Comparison of ENCODE assay signal across 18 cellular contexts in the genomic region with DNA sequence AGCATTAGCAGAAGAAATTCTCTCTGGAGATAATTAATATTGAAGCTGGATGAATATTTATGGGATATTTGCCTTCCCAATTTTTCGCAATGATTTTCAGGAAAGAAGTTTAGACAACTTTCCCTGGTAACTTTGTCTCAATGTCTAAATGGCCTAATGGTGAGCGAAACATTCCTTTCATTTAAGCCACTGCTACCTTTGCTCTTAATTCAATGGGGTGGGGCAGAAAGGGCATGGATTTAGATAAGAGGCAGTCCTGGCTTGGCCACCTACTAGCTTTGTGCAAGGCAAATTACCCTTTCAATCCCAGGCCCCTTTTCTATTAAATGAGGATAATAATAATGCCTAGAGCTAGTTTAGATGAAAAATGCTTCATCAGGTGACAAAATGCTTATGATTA. TPM values are rescaled to one million over a fixed set of nuclear protein-coding genes. Genes with fewer than 3 reads are reported as not detected.
DNase-seq lines count a peak whose midpoint lies in the region; ATAC-seq and TF ChIP-seq lines count a peak whose summit lies in the region.
"Had no signal": no experiment of that assay in that cellular context is flagged by ENCODE, and none has a peak within 500 bp of the region (broad histone marks: within the 10 kb centered on the region; RNA-seq: fewer than 3 reads in every experiment).

No MANE protein-coding gene starts in this region.

- peak overlapping the region; percentile 55 to 83 for H3K9ac ChIP-seq in liver (ENCODE audit: low read depth in 1 of 2, low read length in 2 of 2)
- H3K9ac ChIP-seq: SK-N-SH had no signal

- H3K4me3 ChIP-seq in Caco-2 (ENCODE audit: low read depth, low read length) (no peak overlapping the region), Panc1 (ENCODE audit: low read depth in 2 of 2, low read length in 2 of 2) (no peak overlapping the region), liver (ENCODE audit: low read depth in 1 of 3, low read length in 3 of 3) (peak overlapping the region; percentile 64 to 97 (median 87))

- no TSS peak for BruUV-seq in Caco-2 (replicated peaks; lab: Mats Ljungman, UMichigan)
- BruUV-seq in Panc1 (replicated peaks; lab: Mats Ljungman, UMichigan) = no TSS peak

- peaks cover 4% of the 10 kb centered on the region for H3K36me3 Mint-ChIP-seq in Caco-2 (ENCODE audit: insufficient read depth, unreplicated experiment)
- no peaks in the 10 kb centered on the region for H3K36me3 Mint-ChIP-seq in progenitor cell of endocrine pancreas (ENCODE audit: insufficient read depth)
- H3K36me3 Mint-ChIP-seq: CD8-positive, alpha-beta T cell had no signal

- H3K27me3 Mint-ChIP-seq in Caco-2 (ENCODE audit: insufficient read depth, unreplicated experiment) (no peaks in the 10 kb centered on the region), progenitor cell of endocrine pancreas (no peaks in the 10 kb centered on the region)

- CTCF ChIA-PET in Caco-2 (lab: Charles Lee) = interaction anchor here (0.5 to 1.1 kb wide), 2 partner anchors 78 to 477 kb away, joined by 4 read pairs; no protein-coding TSS in a partner anchor
- CTCF ChIA-PET in Panc1 (lab: Charles Lee) = no interaction called here

- H3K27me3 ChIP-seq in Caco-2 (replicated peaks; ENCODE audit: control insufficient read depth, insufficient read depth, low read length) (no peaks in the 10 kb centered on the region), Panc1 (ENCODE audit: control insufficient read depth, insufficient read depth, low read length) (no peaks in the 10 kb centered on the region), liver (ENCODE audit: control insufficient read depth in 4 of 4, insufficient read depth in 4 of 4, low read length in 3 of 4) (no peaks in the 10 kb centered on the region)
- H3K27me3 ChIP-seq: BE2C had no signal

- H3K27ac Mint-ChIP-seq in Caco-2 (ENCODE audit: unreplicated experiment) = peak overlapping the region; percentile 39
- peak overlapping the region; percentile 90 for H3K27ac Mint-ChIP-seq in progenitor cell of endocrine pancreas
- H3K27ac Mint-ChIP-seq: CD8-positive, alpha-beta T cell had no signal

- peak; percentile 40 to 54 for TF ChIP-seq RAD21 in liver (IDR thresholded peaks at IDR 0.05)

- in situ Hi-C loops in Panc1 (cut with HindIII; ENCODE audit: low pct_unique_long_range_greater_than_20kb, low sequenced_read_pairs) = no loop called here

- DNase-seq in Caco-2 (peak; percentile 50 to 64), Panc1 (ENCODE audit: low read depth, low spot score) (no peak), progenitor cell of endocrine pancreas (ENCODE audit: low spot score, unreplicated experiment) (no peak), posterior vena cava (ENCODE audit: low spot score) (no peak), CD1c-positive myeloid dendritic cell (ENCODE audit: extremely low spot score) (no peak), DMS114 treated with DMSO at 0.1 percent for 48 hours (lab: John Stamatoyannopoulos, UW; ENCODE audit: unreplicated experiment) (no peak), OCI-M2 (lab: John Stamatoyannopoulos, UW; ENCODE audit: unreplicated experiment) (no peak)
- DNase-seq: BE2C; CD8-positive, alpha-beta T cell; GOT3; KBM-7; NCI-H1105 treated with DMSO at 0.1 percent for 48 hours; NCI-H187 treated with DMSO at 0.1 percent for 48 hours; RPMI8226; SHP77 treated with DMSO at 0.1 percent for 48 hours; SK-N-SH had no signal

- H3K36me3 ChIP-seq in Caco-2 (ENCODE audit: control insufficient read depth, insufficient read depth, low read length) = no peaks in the 10 kb centered on the region
- H3K36me3 ChIP-seq in Panc1 (ENCODE audit: control insufficient read depth, insufficient read depth, low read length) = no peaks in the 10 kb centered on the region
- H3K36me3 ChIP-seq in liver (ENCODE audit: control insufficient read depth in 4 of 4, insufficient read depth in 3 of 4, low read depth in 1 of 4, low read length in 3 of 4) = peaks cover 0 to 2% (median 0%) of the 10 kb centered on the region in 4 donors
- H3K36me3 ChIP-seq: BE2C had no signal

- H3K4me3 Mint-ChIP-seq in Caco-2 (ENCODE audit: unreplicated experiment) = peak overlapping the region; percentile 65
- peak overlapping the region; percentile 24 for H3K4me3 Mint-ChIP-seq in progenitor cell of endocrine pancreas (ENCODE audit: low read depth)
- H3K4me3 Mint-ChIP-seq: CD8-positive, alpha-beta T cell had no signal

- WGBS in liver = 36% methylated on average over 2 of the region's 2 CpGs

- H3K9me3 ChIP-seq in Caco-2 (no peaks in the 10 kb centered on the region), Panc1 (ENCODE audit: control insufficient read depth, insufficient read depth, low read depth, low read length) (no peaks in the 10 kb centered on the region), liver (ENCODE audit: control insufficient read depth in 4 of 4, low read length in 3 of 4) (no peaks in the 10 kb centered on the region)
- H3K9me3 ChIP-seq: BE2C, SK-N-SH had no signal

- H3K9me3 Mint-ChIP-seq in Caco-2 (ENCODE audit: unreplicated experiment) = peaks cover 9% of the 10 kb centered on the region
- H3K9me3 Mint-ChIP-seq in progenitor cell of endocrine pancreas (ENCODE audit: low read depth) = peaks cover 3% of the 10 kb centered on the region
- H3K9me3 Mint-ChIP-seq: CD8-positive, alpha-beta T cell had no signal

- no peak for TF ChIP-seq CTCF in Caco-2 (IDR thresholded peaks at IDR 0.05; ENCODE audit: insufficient read depth in 1 of 2, low read depth in 1 of 2, low read length in 1 of 2, severe bottlenecking in 1 of 2, unreplicated experiment in 1 of 2)
- TF ChIP-seq CTCF in Panc1 (IDR thresholded peaks at IDR 0.05) = no peak
- TF ChIP-seq CTCF in liver (IDR thresholded peaks at IDR 0.05; ENCODE audit: low read depth, low read length, missing input control) = no peak
- no peak for TF ChIP-seq CTCF in progenitor cell of endocrine pancreas (IDR thresholded peaks at IDR 0.05; ENCODE audit: unreplicated experiment)

- H3K27ac ChIP-seq in Panc1 (ENCODE audit: low read length) = peak overlapping the region; percentile 64; the same call in 1 of the 2 replicates
- peak overlapping the region; percentile 64 to 69 for H3K27ac ChIP-seq in liver (ENCODE audit: low read depth in 1 of 2, low read length in 2 of 2)

- POLR2A ChIA-PET in Caco-2 (lab: Charles Lee) = no interaction called here
- POLR2A ChIA-PET in Panc1 (lab: Charles Lee) = no interaction called here

- H3K4me1 Mint-ChIP-seq in Caco-2 (ENCODE audit: low read depth, unreplicated experiment) (peaks cover 32% of the 10 kb centered on the region), progenitor cell of endocrine pancreas (ENCODE audit: low read depth) (peaks cover 33% of the 10 kb centered on the region)

- no peak for ATAC-seq in Panc1
- ATAC-seq: CD8-positive, alpha-beta T cell; HCT116 had no signal

- intact Hi-C loops in Caco-2 (cut with micrococcal nuclease; ENCODE audit: unreplicated experiment) = no loop called here
- intact Hi-C loops in Panc1 (cut with micrococcal nuclease; ENCODE audit: unreplicated experiment) = no loop called here
- intact Hi-C loops in posterior vena cava (cut with DNase I) = no loop called here

- peaks cover 35% of the 10 kb centered on the region for H3K4me1 ChIP-seq in Caco-2
- peaks cover 15% of the 10 kb centered on the region for H3K4me1 ChIP-seq in Panc1 (ENCODE audit: control insufficient read depth, insufficient read depth, low read length)
- peaks cover 9 to 22% (median 15%) of the 10 kb centered on the region in 4 donors for H3K4me1 ChIP-seq in liver (ENCODE audit: control insufficient read depth in 4 of 4, insufficient read depth in 4 of 4, low read length in 3 of 4)
- H3K4me1 ChIP-seq: BE2C had no signal

TF ChIP-seq in liver, 16 proteins besides CTCF, POLR2A, EP300 and RAD21 (continues in another document):
- TF ChIP-seq EGR1 (IDR thresholded peaks at IDR 0.05; ENCODE audit: low read depth in 2 of 2) (peak in 1 of 2 donors; percentile 15), HNF4A (conservative IDR thresholded peaks at IDR 0.05) (peak; percentile 67 to 74), HNF4G (IDR thresholded peaks at IDR 0.05) (no peak), JUND (IDR thresholded peaks at IDR 0.05) (peak in 1 of 2 donors; percentile 27), YY1 (IDR thresholded peaks at IDR 0.05) (peak; percentile 68), GABPA (IDR thresholded peaks at IDR 0.05 in 1 of 2, conservative IDR thresholded peaks at IDR 0.05 in 1 of 2) (no peak), NR2F2 (IDR thresholded peaks at IDR 0.05) (no peak), FOXA1 (IDR thresholded peaks at IDR 0.05) (no peak), FOXA2 (IDR thresholded peaks at IDR 0.05) (no peak), SP1 (IDR thresholded peaks at IDR 0.05) (peak; percentile 26), ATF3 (IDR thresholded peaks at IDR 0.05) (no peak)
- TF ChIP-seq, protein P1, sequence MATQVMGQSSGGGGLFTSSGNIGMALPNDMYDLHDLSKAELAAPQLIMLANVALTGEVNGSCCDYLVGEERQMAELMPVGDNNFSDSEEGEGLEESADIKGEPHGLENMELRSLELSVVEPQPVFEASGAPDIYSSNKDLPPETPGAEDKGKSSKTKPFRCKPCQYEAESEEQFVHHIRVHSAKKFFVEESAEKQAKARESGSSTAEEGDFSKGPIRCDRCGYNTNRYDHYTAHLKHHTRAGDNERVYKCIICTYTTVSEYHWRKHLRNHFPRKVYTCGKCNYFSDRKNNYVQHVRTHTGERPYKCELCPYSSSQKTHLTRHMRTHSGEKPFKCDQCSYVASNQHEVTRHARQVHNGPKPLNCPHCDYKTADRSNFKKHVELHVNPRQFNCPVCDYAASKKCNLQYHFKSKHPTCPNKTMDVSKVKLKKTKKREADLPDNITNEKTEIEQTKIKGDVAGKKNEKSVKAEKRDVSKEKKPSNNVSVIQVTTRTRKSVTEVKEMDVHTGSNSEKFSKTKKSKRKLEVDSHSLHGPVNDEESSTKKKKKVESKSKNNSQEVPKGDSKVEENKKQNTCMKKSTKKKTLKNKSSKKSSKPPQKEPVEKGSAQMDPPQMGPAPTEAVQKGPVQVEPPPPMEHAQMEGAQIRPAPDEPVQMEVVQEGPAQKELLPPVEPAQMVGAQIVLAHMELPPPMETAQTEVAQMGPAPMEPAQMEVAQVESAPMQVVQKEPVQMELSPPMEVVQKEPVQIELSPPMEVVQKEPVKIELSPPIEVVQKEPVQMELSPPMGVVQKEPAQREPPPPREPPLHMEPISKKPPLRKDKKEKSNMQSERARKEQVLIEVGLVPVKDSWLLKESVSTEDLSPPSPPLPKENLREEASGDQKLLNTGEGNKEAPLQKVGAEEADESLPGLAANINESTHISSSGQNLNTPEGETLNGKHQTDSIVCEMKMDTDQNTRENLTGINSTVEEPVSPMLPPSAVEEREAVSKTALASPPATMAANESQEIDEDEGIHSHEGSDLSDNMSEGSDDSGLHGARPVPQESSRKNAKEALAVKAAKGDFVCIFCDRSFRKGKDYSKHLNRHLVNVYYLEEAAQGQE (IDR thresholded peaks at IDR 0.05) = peak; percentile 59

RNA-seq across cellular contexts. Expression of gene LYST, which starts 27.1 kb away (rescaled TPM):
- 3.6 and 5.6 TPM in 2 replicates for total RNA-seq in Caco-2 (2022)
- total RNA-seq in Panc1 (2021; ENCODE audit: unreplicated experiment) = 75.2 TPM
- polyA plus RNA-seq in Panc1 (2012; ENCODE audit: insufficient read length) = 19.4 TPM
- total RNA-seq in liver = 10 to 100 TPM; 19.9 to 45.9 TPM
- 1 to 10 TPM; 3.4 to 8.4 TPM for polyA plus RNA-seq in liver
- total RNA-seq in progenitor cell of endocrine pancreas = 11.4 and 11.7 TPM in 2 replicates
- total RNA-seq in posterior vena cava = 10 to 100 TPM; 51.2 to 53.5 TPM

Comparison
In these comparisons a context has a peak if more than half of its experiments do, and no peak if none do; other contexts are left out.
1. DNase-seq: peak in Caco-2 (2 of 2); none in Panc1 (single experiment), progenitor cell of endocrine pancreas (single experiment), posterior vena cava (single experiment), CD1c-positive myeloid dendritic cell (single experiment), DMS114 treated with DMSO at 0.1 percent for 48 hours (single experiment) and OCI-M2 (single experiment).
2. H3K4me3 ChIP-seq: peak in liver (3 of 3); none in Caco-2 (single experiment) and Panc1 (0 of 2).